ENCODE assay signal across 1 cellular context in the genomic region with DNA sequence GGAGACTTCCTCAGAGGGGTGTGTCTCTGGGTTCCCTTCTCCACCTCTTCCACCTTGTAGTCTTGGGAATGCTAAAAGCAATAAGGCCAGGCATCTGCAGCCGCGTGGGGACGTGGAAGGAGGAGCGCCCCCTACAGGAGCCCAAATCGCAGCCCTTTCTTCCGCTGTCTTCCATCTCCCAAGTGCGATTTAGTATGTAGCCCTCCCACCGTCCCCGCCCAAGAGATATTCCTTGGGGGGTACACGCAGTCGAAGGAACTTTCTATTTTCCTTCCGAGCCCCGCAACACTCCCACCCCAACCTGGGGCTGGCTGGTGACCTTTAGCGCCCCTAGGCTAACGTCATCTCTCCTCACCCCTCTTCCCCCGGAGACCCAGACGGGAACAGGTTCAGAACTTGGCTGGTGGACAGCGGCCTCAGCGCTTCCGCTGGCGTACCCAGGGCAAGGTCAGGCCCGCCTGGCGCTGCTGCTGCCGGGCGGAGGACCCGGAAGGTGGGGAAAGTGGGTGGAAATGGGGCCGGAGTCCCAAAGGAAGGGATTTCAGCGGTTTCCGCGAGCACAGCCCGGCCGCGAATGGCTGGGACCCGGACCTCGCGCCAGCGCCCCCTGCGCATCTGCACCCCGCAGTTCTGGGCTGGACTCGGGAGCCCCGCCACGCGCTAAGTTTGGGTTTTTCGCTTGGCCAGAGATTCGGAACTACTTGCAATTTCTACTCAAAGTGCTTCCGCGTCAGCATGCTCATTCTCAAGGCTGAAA.
TF ChIP-seq lines count a peak whose summit lies in the region.

No MANE protein-coding gene starts in this region.

TF ChIP-seq in HepG2, 621 proteins besides CTCF, POLR2A, EP300 and RAD21 (continued from another document and continues in another):
- no peak for TF ChIP-seq KDM5A (IDR thresholded peaks at IDR 0.05; ENCODE audit: borderline replicate concordance, low read length)
- no peak for TF ChIP-seq ZNF720 (CRISPR knock-in tag; IDR thresholded peaks at IDR 0.05)
- no peak for TF ChIP-seq ZNF251 (CRISPR knock-in tag; IDR thresholded peaks at IDR 0.05)
- peak; percentile 74; the same call in 1 of the 2 replicates for TF ChIP-seq KDM5B (CRISPR knock-in tag; IDR thresholded peaks at IDR 0.05; ENCODE audit: borderline replicate concordance)
- peak; percentile 69; the same call in 1 of the 2 replicates for TF ChIP-seq ZNF768 (CRISPR knock-in tag; IDR thresholded peaks at IDR 0.05)
- TF ChIP-seq TGIF2 (CRISPR knock-in tag; IDR thresholded peaks at IDR 0.05), result no peak; the same call in 1 of the 2 replicates
- peak; percentile 54; the same call in 1 of the 2 replicates for TF ChIP-seq YEATS2 (CRISPR knock-in tag; IDR thresholded peaks at IDR 0.05; ENCODE audit: borderline replicate concordance)
- TF ChIP-seq ZKSCAN8 (CRISPR knock-in tag; IDR thresholded peaks at IDR 0.05; ENCODE audit: borderline replicate concordance), result no peak; the same call in 1 of the 2 replicates
- TF ChIP-seq ZNF850 (CRISPR knock-in tag; conservative IDR thresholded peaks at IDR 0.05), result no peak
- TF ChIP-seq ZFP1 (CRISPR knock-in tag; IDR thresholded peaks at IDR 0.05), result no peak
- TF ChIP-seq U2AF1 (optimal IDR thresholded peaks at IDR 0.05; ENCODE audit: low read depth, low read length), result no peak
- TF ChIP-seq MIER3 (CRISPR knock-in tag; IDR thresholded peaks at IDR 0.05; ENCODE audit: borderline replicate concordance), result peak; percentile 76; the same call in 1 of the 2 replicates
- no peak for TF ChIP-seq ZNF550 (CRISPR knock-in tag; IDR thresholded peaks at IDR 0.05; ENCODE audit: borderline replicate concordance)
- TF ChIP-seq ZNF782 (CRISPR knock-in tag; IDR thresholded peaks at IDR 0.05; ENCODE audit: borderline replicate concordance), result 0 out of 2 replicates have a peak, but pooled peaks have one; percentile 43
- TF ChIP-seq THAP11 (CRISPR knock-in tag; IDR thresholded peaks at IDR 0.05), result peak; percentile 73; the same call in 1 of the 2 replicates
- no peak for TF ChIP-seq SRSF4 (IDR thresholded peaks at IDR 0.05; ENCODE audit: low read depth, low read length, poor library complexity, severe bottlenecking)
- peak; percentile 84 for TF ChIP-seq CBX5 (CRISPR knock-in tag; IDR thresholded peaks at IDR 0.05; ENCODE audit: borderline replicate concordance)
- TF ChIP-seq, protein P1, sequence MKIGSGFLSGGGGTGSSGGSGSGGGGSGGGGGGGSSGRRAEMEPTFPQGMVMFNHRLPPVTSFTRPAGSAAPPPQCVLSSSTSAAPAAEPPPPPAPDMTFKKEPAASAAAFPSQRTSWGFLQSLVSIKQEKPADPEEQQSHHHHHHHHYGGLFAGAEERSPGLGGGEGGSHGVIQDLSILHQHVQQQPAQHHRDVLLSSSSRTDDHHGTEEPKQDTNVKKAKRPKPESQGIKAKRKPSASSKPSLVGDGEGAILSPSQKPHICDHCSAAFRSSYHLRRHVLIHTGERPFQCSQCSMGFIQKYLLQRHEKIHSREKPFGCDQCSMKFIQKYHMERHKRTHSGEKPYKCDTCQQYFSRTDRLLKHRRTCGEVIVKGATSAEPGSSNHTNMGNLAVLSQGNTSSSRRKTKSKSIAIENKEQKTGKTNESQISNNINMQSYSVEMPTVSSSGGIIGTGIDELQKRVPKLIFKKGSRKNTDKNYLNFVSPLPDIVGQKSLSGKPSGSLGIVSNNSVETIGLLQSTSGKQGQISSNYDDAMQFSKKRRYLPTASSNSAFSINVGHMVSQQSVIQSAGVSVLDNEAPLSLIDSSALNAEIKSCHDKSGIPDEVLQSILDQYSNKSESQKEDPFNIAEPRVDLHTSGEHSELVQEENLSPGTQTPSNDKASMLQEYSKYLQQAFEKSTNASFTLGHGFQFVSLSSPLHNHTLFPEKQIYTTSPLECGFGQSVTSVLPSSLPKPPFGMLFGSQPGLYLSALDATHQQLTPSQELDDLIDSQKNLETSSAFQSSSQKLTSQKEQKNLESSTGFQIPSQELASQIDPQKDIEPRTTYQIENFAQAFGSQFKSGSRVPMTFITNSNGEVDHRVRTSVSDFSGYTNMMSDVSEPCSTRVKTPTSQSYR (CRISPR knock-in tag; IDR thresholded peaks at IDR 0.05; ENCODE audit: borderline replicate concordance), result peak; percentile 37; the same call in 1 of the 2 replicates
- TF ChIP-seq, protein P2, sequence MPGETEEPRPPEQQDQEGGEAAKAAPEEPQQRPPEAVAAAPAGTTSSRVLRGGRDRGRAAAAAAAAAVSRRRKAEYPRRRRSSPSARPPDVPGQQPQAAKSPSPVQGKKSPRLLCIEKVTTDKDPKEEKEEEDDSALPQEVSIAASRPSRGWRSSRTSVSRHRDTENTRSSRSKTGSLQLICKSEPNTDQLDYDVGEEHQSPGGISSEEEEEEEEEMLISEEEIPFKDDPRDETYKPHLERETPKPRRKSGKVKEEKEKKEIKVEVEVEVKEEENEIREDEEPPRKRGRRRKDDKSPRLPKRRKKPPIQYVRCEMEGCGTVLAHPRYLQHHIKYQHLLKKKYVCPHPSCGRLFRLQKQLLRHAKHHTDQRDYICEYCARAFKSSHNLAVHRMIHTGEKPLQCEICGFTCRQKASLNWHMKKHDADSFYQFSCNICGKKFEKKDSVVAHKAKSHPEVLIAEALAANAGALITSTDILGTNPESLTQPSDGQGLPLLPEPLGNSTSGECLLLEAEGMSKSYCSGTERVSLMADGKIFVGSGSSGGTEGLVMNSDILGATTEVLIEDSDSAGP (CRISPR knock-in tag; IDR thresholded peaks at IDR 0.05; ENCODE audit: borderline replicate concordance), result peak; percentile 66
- TF ChIP-seq, protein P3, sequence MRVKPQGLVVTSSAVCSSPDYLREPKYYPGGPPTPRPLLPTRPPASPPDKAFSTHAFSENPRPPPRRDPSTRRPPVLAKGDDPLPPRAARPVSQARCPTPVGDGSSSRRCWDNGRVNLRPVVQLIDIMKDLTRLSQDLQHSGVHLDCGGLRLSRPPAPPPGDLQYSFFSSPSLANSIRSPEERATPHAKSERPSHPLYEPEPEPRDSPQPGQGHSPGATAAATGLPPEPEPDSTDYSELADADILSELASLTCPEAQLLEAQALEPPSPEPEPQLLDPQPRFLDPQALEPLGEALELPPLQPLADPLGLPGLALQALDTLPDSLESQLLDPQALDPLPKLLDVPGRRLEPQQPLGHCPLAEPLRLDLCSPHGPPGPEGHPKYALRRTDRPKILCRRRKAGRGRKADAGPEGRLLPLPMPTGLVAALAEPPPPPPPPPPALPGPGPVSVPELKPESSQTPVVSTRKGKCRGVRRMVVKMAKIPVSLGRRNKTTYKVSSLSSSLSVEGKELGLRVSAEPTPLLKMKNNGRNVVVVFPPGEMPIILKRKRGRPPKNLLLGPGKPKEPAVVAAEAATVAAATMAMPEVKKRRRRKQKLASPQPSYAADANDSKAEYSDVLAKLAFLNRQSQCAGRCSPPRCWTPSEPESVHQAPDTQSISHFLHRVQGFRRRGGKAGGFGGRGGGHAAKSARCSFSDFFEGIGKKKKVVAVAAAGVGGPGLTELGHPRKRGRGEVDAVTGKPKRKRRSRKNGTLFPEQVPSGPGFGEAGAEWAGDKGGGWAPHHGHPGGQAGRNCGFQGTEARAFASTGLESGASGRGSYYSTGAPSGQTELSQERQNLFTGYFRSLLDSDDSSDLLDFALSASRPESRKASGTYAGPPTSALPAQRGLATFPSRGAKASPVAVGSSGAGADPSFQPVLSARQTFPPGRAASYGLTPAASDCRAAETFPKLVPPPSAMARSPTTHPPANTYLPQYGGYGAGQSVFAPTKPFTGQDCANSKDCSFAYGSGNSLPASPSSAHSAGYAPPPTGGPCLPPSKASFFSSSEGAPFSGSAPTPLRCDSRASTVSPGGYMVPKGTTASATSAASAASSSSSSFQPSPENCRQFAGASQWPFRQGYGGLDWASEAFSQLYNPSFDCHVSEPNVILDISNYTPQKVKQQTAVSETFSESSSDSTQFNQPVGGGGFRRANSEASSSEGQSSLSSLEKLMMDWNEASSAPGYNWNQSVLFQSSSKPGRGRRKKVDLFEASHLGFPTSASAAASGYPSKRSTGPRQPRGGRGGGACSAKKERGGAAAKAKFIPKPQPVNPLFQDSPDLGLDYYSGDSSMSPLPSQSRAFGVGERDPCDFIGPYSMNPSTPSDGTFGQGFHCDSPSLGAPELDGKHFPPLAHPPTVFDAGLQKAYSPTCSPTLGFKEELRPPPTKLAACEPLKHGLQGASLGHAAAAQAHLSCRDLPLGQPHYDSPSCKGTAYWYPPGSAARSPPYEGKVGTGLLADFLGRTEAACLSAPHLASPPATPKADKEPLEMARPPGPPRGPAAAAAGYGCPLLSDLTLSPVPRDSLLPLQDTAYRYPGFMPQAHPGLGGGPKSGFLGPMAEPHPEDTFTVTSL (CRISPR knock-in tag; IDR thresholded peaks at IDR 0.05; ENCODE audit: borderline replicate concordance), result no peak
- TF ChIP-seq KLF11 (CRISPR knock-in tag; IDR thresholded peaks at IDR 0.05), result peak; percentile 92
- TF ChIP-seq HMG20A (CRISPR knock-in tag; IDR thresholded peaks at IDR 0.05; ENCODE audit: borderline replicate concordance), result no peak
- TF ChIP-seq, protein P4, sequence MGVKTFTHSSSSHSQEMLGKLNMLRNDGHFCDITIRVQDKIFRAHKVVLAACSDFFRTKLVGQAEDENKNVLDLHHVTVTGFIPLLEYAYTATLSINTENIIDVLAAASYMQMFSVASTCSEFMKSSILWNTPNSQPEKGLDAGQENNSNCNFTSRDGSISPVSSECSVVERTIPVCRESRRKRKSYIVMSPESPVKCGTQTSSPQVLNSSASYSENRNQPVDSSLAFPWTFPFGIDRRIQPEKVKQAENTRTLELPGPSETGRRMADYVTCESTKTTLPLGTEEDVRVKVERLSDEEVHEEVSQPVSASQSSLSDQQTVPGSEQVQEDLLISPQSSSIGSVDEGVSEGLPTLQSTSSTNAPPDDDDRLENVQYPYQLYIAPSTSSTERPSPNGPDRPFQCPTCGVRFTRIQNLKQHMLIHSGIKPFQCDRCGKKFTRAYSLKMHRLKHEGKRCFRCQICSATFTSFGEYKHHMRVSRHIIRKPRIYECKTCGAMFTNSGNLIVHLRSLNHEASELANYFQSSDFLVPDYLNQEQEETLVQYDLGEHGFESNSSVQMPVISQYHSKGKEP (CRISPR knock-in tag; IDR thresholded peaks at IDR 0.05), result peak; percentile 92; the same call in 1 of the 2 replicates
- 0 out of 2 replicates have a peak, but pooled peaks have one; percentile 81 for TF ChIP-seq ZNF557 (CRISPR knock-in tag; IDR thresholded peaks at IDR 0.05)
- peak; percentile 42; the same call in 1 of the 2 replicates for TF ChIP-seq NR2F6 (IDR thresholded peaks at IDR 0.05)
- peak; percentile 69 for TF ChIP-seq NR2F6 (CRISPR knock-in tag; IDR thresholded peaks at IDR 0.05)
- TF ChIP-seq SOX5 (CRISPR knock-in tag; IDR thresholded peaks at IDR 0.05; ENCODE audit: borderline replicate concordance), result peak; percentile 40; the same call in 1 of the 2 replicates
- no peak for TF ChIP-seq SKI (IDR thresholded peaks at IDR 0.05; ENCODE audit: partially characterized antibody)
- TF ChIP-seq, protein P5, sequence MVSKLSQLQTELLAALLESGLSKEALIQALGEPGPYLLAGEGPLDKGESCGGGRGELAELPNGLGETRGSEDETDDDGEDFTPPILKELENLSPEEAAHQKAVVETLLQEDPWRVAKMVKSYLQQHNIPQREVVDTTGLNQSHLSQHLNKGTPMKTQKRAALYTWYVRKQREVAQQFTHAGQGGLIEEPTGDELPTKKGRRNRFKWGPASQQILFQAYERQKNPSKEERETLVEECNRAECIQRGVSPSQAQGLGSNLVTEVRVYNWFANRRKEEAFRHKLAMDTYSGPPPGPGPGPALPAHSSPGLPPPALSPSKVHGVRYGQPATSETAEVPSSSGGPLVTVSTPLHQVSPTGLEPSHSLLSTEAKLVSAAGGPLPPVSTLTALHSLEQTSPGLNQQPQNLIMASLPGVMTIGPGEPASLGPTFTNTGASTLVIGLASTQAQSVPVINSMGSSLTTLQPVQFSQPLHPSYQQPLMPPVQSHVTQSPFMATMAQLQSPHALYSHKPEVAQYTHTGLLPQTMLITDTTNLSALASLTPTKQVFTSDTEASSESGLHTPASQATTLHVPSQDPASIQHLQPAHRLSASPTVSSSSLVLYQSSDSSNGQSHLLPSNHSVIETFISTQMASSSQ (IDR thresholded peaks at IDR 0.05; ENCODE audit: low read depth), result no peak
- TF ChIP-seq, protein P5 (CRISPR knock-in tag; IDR thresholded peaks at IDR 0.05; ENCODE audit: borderline replicate concordance), result no peak
- no peak for TF ChIP-seq SP5 (CRISPR knock-in tag; IDR thresholded peaks at IDR 0.05; ENCODE audit: borderline replicate concordance, low read depth)
- no peak for TF ChIP-seq RORA (CRISPR knock-in tag; IDR thresholded peaks at IDR 0.05)
- peak; percentile 77; the same call in 1 of the 2 replicates for TF ChIP-seq ATAD3A (CRISPR knock-in tag; IDR thresholded peaks at IDR 0.05)
- 0 out of 2 replicates have a peak, but pooled peaks have one; percentile 45 for TF ChIP-seq ZFP90 (CRISPR knock-in tag; IDR thresholded peaks at IDR 0.05; ENCODE audit: borderline replicate concordance)
- TF ChIP-seq, protein P6, sequence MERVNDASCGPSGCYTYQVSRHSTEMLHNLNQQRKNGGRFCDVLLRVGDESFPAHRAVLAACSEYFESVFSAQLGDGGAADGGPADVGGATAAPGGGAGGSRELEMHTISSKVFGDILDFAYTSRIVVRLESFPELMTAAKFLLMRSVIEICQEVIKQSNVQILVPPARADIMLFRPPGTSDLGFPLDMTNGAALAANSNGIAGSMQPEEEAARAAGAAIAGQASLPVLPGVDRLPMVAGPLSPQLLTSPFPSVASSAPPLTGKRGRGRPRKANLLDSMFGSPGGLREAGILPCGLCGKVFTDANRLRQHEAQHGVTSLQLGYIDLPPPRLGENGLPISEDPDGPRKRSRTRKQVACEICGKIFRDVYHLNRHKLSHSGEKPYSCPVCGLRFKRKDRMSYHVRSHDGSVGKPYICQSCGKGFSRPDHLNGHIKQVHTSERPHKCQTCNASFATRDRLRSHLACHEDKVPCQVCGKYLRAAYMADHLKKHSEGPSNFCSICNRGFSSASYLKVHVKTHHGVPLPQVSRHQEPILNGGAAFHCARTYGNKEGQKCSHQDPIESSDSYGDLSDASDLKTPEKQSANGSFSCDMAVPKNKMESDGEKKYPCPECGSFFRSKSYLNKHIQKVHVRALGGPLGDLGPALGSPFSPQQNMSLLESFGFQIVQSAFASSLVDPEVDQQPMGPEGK (CRISPR knock-in tag; IDR thresholded peaks at IDR 0.05), result peak; percentile 37; the same call in 1 of the 2 replicates
